23 cellular contexts compared by ENCODE assay signal in the genomic region with DNA sequence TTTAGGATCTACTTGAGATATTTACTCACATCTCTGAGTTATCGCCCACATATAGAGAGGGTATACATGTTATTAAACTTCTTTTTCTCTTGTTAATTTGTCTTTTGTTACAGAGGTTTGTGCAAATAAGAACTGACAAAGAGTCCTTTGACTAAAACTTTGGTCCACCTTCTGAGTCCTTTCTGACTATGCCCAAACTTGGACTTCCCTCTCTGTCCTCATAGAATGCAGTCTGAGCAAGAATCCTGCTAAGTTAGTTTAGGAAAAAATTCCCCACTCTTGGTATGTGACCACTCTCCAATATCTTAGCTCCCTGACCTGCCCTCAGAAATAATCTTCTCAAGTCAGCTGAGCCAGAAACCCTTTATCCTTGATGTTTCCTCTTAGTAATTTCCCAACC.
"Had no signal": no experiment of that assay in that cellular context is flagged by ENCODE, and none has a peak within 500 bp of the region (broad histone marks: within the 10 kb centered on the region; RNA-seq: fewer than 3 reads in every experiment).

No MANE protein-coding gene starts in this region.

- H3K4me1 Mint-ChIP-seq: activated B cell treated with CpG ODN at 0.5 μM for 24 hours; activated CD4-positive, alpha-beta T cell treated with anti-CD3 and anti-CD28 coated beads, Interleukin-2, amount 10 ng/mL, durations not matched to agents 24 days and 14 days; activated CD8-positive, alpha-beta memory T cell treated with anti-CD3 and anti-CD28 coated beads, Interleukin-2, amount 10 ng/mL, durations not matched to agents 7 days and 5 days; T-helper 17 cell had no signal

- ATAC-seq: activated CD8-positive, alpha-beta memory T cell treated with anti-CD3 and anti-CD28 coated beads, Interleukin-2, amount 10 ng/mL, durations not matched to agents 7 days and 5 days; T-helper 17 cell had no signal

- H3K27me3 Mint-ChIP-seq: activated B cell treated with CpG ODN at 0.5 μM for 24 hours; activated CD4-positive, alpha-beta T cell treated with anti-CD3 and anti-CD28 coated beads, Interleukin-2, amount 10 ng/mL, durations not matched to agents 24 days and 14 days; activated CD8-positive, alpha-beta memory T cell treated with anti-CD3 and anti-CD28 coated beads, Interleukin-2, amount 10 ng/mL, durations not matched to agents 7 days and 5 days; activated naive CD8-positive, alpha-beta T cell; activated T-cell treated with anti-CD3 and anti-CD28 coated beads, Interleukin-2, amount 50 U/mL, for 24 hours; T-helper 17 cell had no signal

- H3K27me3 ChIP-seq: brain microvascular endothelial cell, cardiac muscle cell had no signal

- H3K36me3 Mint-ChIP-seq: activated CD8-positive, alpha-beta memory T cell treated with anti-CD3 and anti-CD28 coated beads, Interleukin-2, amount 10 ng/mL, durations not matched to agents 7 days and 5 days; activated naive CD8-positive, alpha-beta T cell had no signal

- H3K4me3 Mint-ChIP-seq: activated B cell treated with CpG ODN at 0.5 μM for 24 hours; activated CD4-positive, alpha-beta T cell treated with anti-CD3 and anti-CD28 coated beads, Interleukin-2, amount 10 ng/mL, durations not matched to agents 24 days and 14 days; activated CD8-positive, alpha-beta memory T cell treated with anti-CD3 and anti-CD28 coated beads, Interleukin-2, amount 10 ng/mL, durations not matched to agents 7 days and 5 days; activated naive CD8-positive, alpha-beta T cell; activated T-cell treated with anti-CD3 and anti-CD28 coated beads, Interleukin-2, amount 50 U/mL, for 24 hours; activated T-helper 1 cell treated with anti-CD3 and anti-CD28 coated beads, Interleukin-12 subunit alpha, Interleukin-12 subunit beta, Interleukin-2, Interleukin-4 antibody, amounts not matched to agents 30 ng/mL and 10 ng/mL and 1 ng/mL, durations not matched to agents 14 hours and 24 hours and 36 hours; T-helper 17 cell had no signal

- H3K27ac Mint-ChIP-seq: activated B cell treated with CpG ODN at 0.5 μM for 24 hours; activated CD4-positive, alpha-beta T cell treated with anti-CD3 and anti-CD28 coated beads, Interleukin-2, amount 10 ng/mL, durations not matched to agents 24 days and 14 days; activated CD8-positive, alpha-beta memory T cell treated with anti-CD3 and anti-CD28 coated beads, Interleukin-2, amount 10 ng/mL, durations not matched to agents 7 days and 5 days; activated naive CD8-positive, alpha-beta T cell; activated T-cell treated with anti-CD3 and anti-CD28 coated beads, Interleukin-2, amount 50 U/mL, for 24 hours; activated T-helper 1 cell treated with anti-CD3 and anti-CD28 coated beads, Interleukin-12 subunit alpha, Interleukin-12 subunit beta, Interleukin-2, Interleukin-4 antibody, amounts not matched to agents 30 ng/mL and 10 ng/mL and 1 ng/mL, durations not matched to agents 14 hours and 24 hours and 36 hours; T-helper 17 cell had no signal

- H3K4me3 ChIP-seq: cardiac muscle cell had no signal

- DNase-seq: activated B cell treated with CpG ODN at 0.5 μM for 24 hours; activated CD4-positive, alpha-beta T cell treated with anti-CD3 and anti-CD28 coated beads for 1 hour; activated CD4-positive, alpha-beta T cell treated with anti-CD3 and anti-CD28 coated beads, Interleukin-2, amount 10 ng/mL, durations not matched to agents 24 days and 14 days; activated CD4-positive, alpha-beta T cell treated with anti-CD3 and anti-CD28 coated beads, Interleukin-2, amount 50 U/mL, for 48 hours; activated CD8-positive, alpha-beta memory T cell treated with anti-CD3 and anti-CD28 coated beads, Interleukin-2, amount 10 ng/mL, durations not matched to agents 7 days and 5 days; activated effector memory CD4-positive, alpha-beta T cell treated with Interleukin-2 at 50 U/mL for 16 hours; activated naive CD4-positive, alpha-beta T cell; activated T-cell treated with anti-CD3 and anti-CD28 coated beads, Interleukin-2, amount 50 U/mL, for 24 hours; brain microvascular endothelial cell; KG1; NCI-H1048; NCI-H146; NCI-H187 treated with DMSO at 0.1 percent for 48 hours; NCI-H2081 treated with DMSO at 0.1 percent for 48 hours; NCI-H2171 treated with DMSO at 0.1 percent for 48 hours; NCI-H226; NCI-H526; SIG-M5; T-helper 17 cell; T-helper 9 cell had no signal

- H3K27ac ChIP-seq: brain microvascular endothelial cell, cardiac muscle cell had no signal

- H3K36me3 ChIP-seq: brain microvascular endothelial cell, cardiac muscle cell had no signal
